ENCODE assay signal across 2 cellular contexts in genomic region chrX:7153231-7153630, GRCh38.
TF ChIP-seq lines count a peak whose summit lies in the region.

No MANE protein-coding gene starts in this region.

TF ChIP-seq in HEK293, 187 proteins besides CTCF, POLR2A, EP300 and RAD21:
- TF ChIP-seq ZBTB44 (tag by site-specific recombination; IDR thresholded peaks at IDR 0.05) (no peak), ZEB2 (tag by site-specific recombination; IDR thresholded peaks at IDR 0.05) (no peak), ZNF366 (tag by site-specific recombination; conservative IDR thresholded peaks at IDR 0.05) (peak; percentile 28; the same call in 1 of the 2 replicates), ZNF548 (tag by site-specific recombination; IDR thresholded peaks at IDR 0.05) (no peak), ZSCAN5A (tag by site-specific recombination; IDR thresholded peaks at IDR 0.05) (no peak), PRDM1 (tag by site-specific recombination; IDR thresholded peaks at IDR 0.05) (peak; percentile 52)

TF ChIP-seq in K562, 482 proteins besides CTCF, POLR2A, EP300 and RAD21:
- TF ChIP-seq THAP12 (CRISPR knock-in tag; IDR thresholded peaks at IDR 0.05) (no peak), ZNF512 (tag; IDR thresholded peaks at IDR 0.05) (0 out of 2 replicates have a peak, but pooled peaks have one; percentile 14)
